ENCODE assay signal across 10 cellular contexts in genomic region chr5:142601432-142601831, GRCh38.
A peak's percentile ranks its signal among the peaks of the same experiment; 100 is the strongest.
DNase-seq lines count a peak whose midpoint lies in the region; ATAC-seq and TF ChIP-seq lines count a peak whose summit lies in the region.
"Had no signal": no experiment of that assay in that cellular context is flagged by ENCODE, and none has a peak within 500 bp of the region (broad histone marks: within the 10 kb centered on the region; RNA-seq: fewer than 3 reads in every experiment).

No MANE protein-coding gene starts in this region.

- no peaks in the 10 kb centered on the region for H3K36me3 ChIP-seq in thoracic aorta

- H3K4me1 ChIP-seq in thoracic aorta (ENCODE audit: control insufficient read depth in 1 of 2, low read depth in 2 of 2), result peaks cover 8 to 44% of the 10 kb centered on the region in 2 donors

- no peaks in the 10 kb centered on the region for H3K9me3 ChIP-seq in thoracic aorta

- POLR2A ChIA-PET in activated CD4-positive, alpha-beta T cell treated with anti-CD3 and anti-CD28 coated beads for 36 hours (lab: Charles Lee), result no interaction called here

- H3K9me3 Mint-ChIP-seq in activated CD4-positive, alpha-beta T cell treated with anti-CD3 and anti-CD28 coated beads for 36 hours (ENCODE audit: low read depth), result no peaks in the 10 kb centered on the region
- H3K9me3 Mint-ChIP-seq in natural killer cell, result no peaks in the 10 kb centered on the region

- CTCF ChIA-PET in activated CD4-positive, alpha-beta T cell treated with anti-CD3 and anti-CD28 coated beads for 36 hours (lab: Charles Lee), result no interaction called here

- DNase-seq in activated CD4-positive, alpha-beta T cell treated with anti-CD3 and anti-CD28 coated beads for 36 hours, result peak; percentile 23
- DNase-seq in activated CD4-positive, alpha-beta T cell treated with anti-CD3 and anti-CD28 coated beads for 1 hour, result no peak
- DNase-seq in RPMI7951 (ENCODE audit: low read depth), result peak; percentile 42
- DNase-seq in fibroblast of the aortic adventitia (ENCODE audit: low read depth), result no peak
- DNase-seq in thoracic aorta (ENCODE audit: low spot score), result no peak
- DNase-seq in natural killer cell, result no peak
- DNase-seq in activated CD8-positive, alpha-beta memory T cell treated with anti-CD3 and anti-CD28 coated beads for 24 hours, result no peak
- DNase-seq: AML-193 had no signal

- H3K36me3 Mint-ChIP-seq in activated CD4-positive, alpha-beta T cell treated with anti-CD3 and anti-CD28 coated beads for 36 hours (ENCODE audit: low read depth), result no peaks in the 10 kb centered on the region
- H3K36me3 Mint-ChIP-seq in natural killer cell, result no peaks in the 10 kb centered on the region

- H3K27ac Mint-ChIP-seq in activated CD4-positive, alpha-beta T cell treated with anti-CD3 and anti-CD28 coated beads for 36 hours, result no peak overlapping the region
- H3K27ac Mint-ChIP-seq in natural killer cell, result no peak overlapping the region

- no peak overlapping the region for H3K4me3 Mint-ChIP-seq in activated CD4-positive, alpha-beta T cell treated with anti-CD3 and anti-CD28 coated beads for 36 hours
- H3K4me3 Mint-ChIP-seq in natural killer cell, result no peak overlapping the region

- peak overlapping the region; percentile 48 to 68 for H3K27ac ChIP-seq in thoracic aorta

- TF ChIP-seq CTCF in fibroblast of the aortic adventitia (IDR thresholded peaks at IDR 0.05; ENCODE audit: insufficient read depth, low read length), result peak; percentile 8
- TF ChIP-seq CTCF in thoracic aorta (IDR thresholded peaks at IDR 0.05), result no peak
- no peak for TF ChIP-seq CTCF in natural killer cell (IDR thresholded peaks at IDR 0.05)

- peaks cover 7% of the 10 kb centered on the region for H3K27me3 Mint-ChIP-seq in activated CD4-positive, alpha-beta T cell treated with anti-CD3 and anti-CD28 coated beads for 36 hours
- H3K27me3 Mint-ChIP-seq in natural killer cell (ENCODE audit: low read depth in 2 of 2), result peaks cover 14 to 40% of the 10 kb centered on the region in 2 donors

- no peak overlapping the region for H3K4me3 ChIP-seq in fibroblast of the aortic adventitia (ENCODE audit: low read depth, low read length)
- H3K4me3 ChIP-seq in thoracic aorta, result no peak overlapping the region
- H3K4me3 ChIP-seq: lung had no signal

- ATAC-seq in activated CD4-positive, alpha-beta T cell treated with anti-CD3 and anti-CD28 coated beads for 36 hours, result no peak
- ATAC-seq in thoracic aorta (ENCODE audit: insufficient number of reproducible peaks, low FRiP score, low read depth), result no peak
- ATAC-seq in natural killer cell, result no peak
- no peak for ATAC-seq in HG02798 (IDR thresholded peaks at IDR 0.05; ENCODE audit: poor library complexity, unreplicated experiment)

- peaks cover 8% of the 10 kb centered on the region for H3K4me1 Mint-ChIP-seq in activated CD4-positive, alpha-beta T cell treated with anti-CD3 and anti-CD28 coated beads for 36 hours
- H3K4me1 Mint-ChIP-seq in natural killer cell, result no peaks in the 10 kb centered on the region

- no peaks in the 10 kb centered on the region for H3K27me3 ChIP-seq in thoracic aorta (replicated peaks; ENCODE audit: insufficient read depth)

- intact Hi-C loops in activated CD4-positive, alpha-beta T cell treated with anti-CD3 and anti-CD28 coated beads for 36 hours (cut with DNase I, micrococcal nuclease), result no loop called here
- intact Hi-C loops in natural killer cell (cut with micrococcal nuclease), result no loop called here

Comparison
In these comparisons a context has a peak if more than half of its experiments do, and no peak if none do; other contexts are left out.
1. DNase-seq: peak in activated CD4-positive, alpha-beta T cell treated with anti-CD3 and anti-CD28 coated beads for 36 hours (single experiment) and RPMI7951 (single experiment); none in activated CD4-positive, alpha-beta T cell treated with anti-CD3 and anti-CD28 coated beads for 1 hour (single experiment), fibroblast of the aortic adventitia (single experiment), thoracic aorta (single experiment), natural killer cell (single experiment) and activated CD8-positive, alpha-beta memory T cell treated with anti-CD3 and anti-CD28 coated beads for 24 hours (single experiment).